26 cellular contexts compared by ENCODE assay signal in the genomic region with DNA sequence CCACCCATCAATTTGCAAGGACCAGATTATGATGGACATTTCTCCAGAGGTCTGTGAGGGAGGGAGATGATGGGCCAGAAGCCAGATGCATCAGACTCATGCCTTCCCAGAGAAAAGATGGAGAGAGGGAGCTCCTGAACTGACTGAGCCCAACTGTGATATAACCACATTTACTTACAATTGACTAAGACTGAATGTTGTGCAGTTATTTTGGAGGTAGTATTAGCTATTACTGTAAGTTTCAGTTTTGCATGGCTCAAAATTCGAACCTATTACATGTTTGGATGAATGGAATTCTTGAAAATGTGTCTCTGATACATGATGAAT.
A peak's percentile ranks its signal among the peaks of the same experiment; 100 is the strongest.
DNase-seq lines count a peak whose midpoint lies in the region; ATAC-seq and TF ChIP-seq lines count a peak whose summit lies in the region.
"Had no signal": no experiment of that assay in that cellular context is flagged by ENCODE, and none has a peak within 500 bp of the region (broad histone marks: within the 10 kb centered on the region; RNA-seq: fewer than 3 reads in every experiment).

No MANE protein-coding gene starts in this region.

- no peak overlapping the region for H3K4me3 ChIP-seq in body of pancreas

- H3K27ac Mint-ChIP-seq in stimulated activated memory B cell treated with anti-CD40 and anti-IgM and Interleukin-4, amounts not matched to agents 10 μg/mL and 1 μg/mL and 100 μg/mL, for 72 hours = no peak overlapping the region
- H3K27ac Mint-ChIP-seq: CD4-positive, CD25-positive, alpha-beta regulatory T cell; T-cell had no signal

- H3K4me1 ChIP-seq in body of pancreas = no peaks in the 10 kb centered on the region
- H3K4me1 ChIP-seq: BE2C, Caco-2 had no signal

- no peak for TF ChIP-seq POLR2A in GM18505 (IDR thresholded peaks at IDR 0.05; ENCODE audit: borderline replicate concordance, extremely low read depth, insufficient read depth, insufficient read length)
- no peak for TF ChIP-seq POLR2A in body of pancreas (IDR thresholded peaks at IDR 0.05)

- H3K9me3 ChIP-seq in body of pancreas = no peaks in the 10 kb centered on the region
- H3K9me3 ChIP-seq: BE2C, Caco-2 had no signal

- no peak overlapping the region for H3K4me3 Mint-ChIP-seq in stimulated activated memory B cell treated with anti-CD40 and anti-IgM and Interleukin-4, amounts not matched to agents 10 μg/mL and 1 μg/mL and 100 μg/mL, for 72 hours
- H3K4me3 Mint-ChIP-seq: CD4-positive, CD25-positive, alpha-beta regulatory T cell; T-cell had no signal

- no peaks in the 10 kb centered on the region for H3K27me3 ChIP-seq in body of pancreas
- H3K27me3 ChIP-seq: BE2C had no signal

- DNase-seq in islet precursor cell (peak; percentile 35), body of pancreas (no peak), NCI-H1417 (lab: John Stamatoyannopoulos, UW) (no peak)
- DNase-seq: 8988T; BE2C; Caco-2; CD4-positive, CD25-positive, alpha-beta regulatory T cell; DMS153; GDM1; GOT3; KBM-7; NCI-H1105; NCI-H187 treated with DMSO at 0.1 percent for 48 hours; NCI-H2227 treated with DMSO at 0.1 percent for 48 hours; NCI-H510A treated with DMSO at 0.1 percent for 48 hours; NCI-H774; SIG-M5; T-cell had no signal

- peaks cover 7% of the 10 kb centered on the region for H3K4me1 Mint-ChIP-seq in stimulated activated memory B cell treated with anti-CD40 and anti-IgM and Interleukin-4, amounts not matched to agents 10 μg/mL and 1 μg/mL and 100 μg/mL, for 72 hours
- H3K4me1 Mint-ChIP-seq: CD4-positive, CD25-positive, alpha-beta regulatory T cell; T-cell had no signal

- intact Hi-C loops in body of pancreas (cut with DNase I) = no loop called here

- no peaks in the 10 kb centered on the region for H3K9me3 Mint-ChIP-seq in stimulated activated memory B cell treated with anti-CD40 and anti-IgM and Interleukin-4, amounts not matched to agents 10 μg/mL and 1 μg/mL and 100 μg/mL, for 72 hours
- H3K9me3 Mint-ChIP-seq: CD4-positive, CD25-positive, alpha-beta regulatory T cell; T-cell had no signal

- H3K36me3 Mint-ChIP-seq in stimulated activated memory B cell treated with anti-CD40 and anti-IgM and Interleukin-4, amounts not matched to agents 10 μg/mL and 1 μg/mL and 100 μg/mL, for 72 hours = no peaks in the 10 kb centered on the region
- H3K36me3 Mint-ChIP-seq: CD4-positive, CD25-positive, alpha-beta regulatory T cell; T-cell had no signal

- 19 to 21% methylated on average over 1 of the region's 1 CpG for WGBS in body of pancreas, 2 donors

- H3K27me3 Mint-ChIP-seq in stimulated activated memory B cell treated with anti-CD40 and anti-IgM and Interleukin-4, amounts not matched to agents 10 μg/mL and 1 μg/mL and 100 μg/mL, for 72 hours = no peaks in the 10 kb centered on the region
- H3K27me3 Mint-ChIP-seq: CD4-positive, CD25-positive, alpha-beta regulatory T cell; T-cell had no signal

- TF ChIP-seq CTCF in body of pancreas (IDR thresholded peaks at IDR 0.05) = no peak

- no peaks in the 10 kb centered on the region for H3K36me3 ChIP-seq in body of pancreas (replicated peaks in 1 of 2; ENCODE audit: insufficient read depth in 1 of 2, low read depth in 2 of 2)
- H3K36me3 ChIP-seq: BE2C had no signal

- ATAC-seq in GM18505 (IDR thresholded peaks at IDR 0.05; ENCODE audit: unreplicated experiment) (peak; percentile 23), HG02870 (IDR thresholded peaks at IDR 0.05; ENCODE audit: unreplicated experiment) (peak; percentile 49), HG03378 (IDR thresholded peaks at IDR 0.05; ENCODE audit: unreplicated experiment) (peak; percentile 37), body of pancreas (no peak), HG03196 (IDR thresholded peaks at IDR 0.05; ENCODE audit: unreplicated experiment) (no peak)
- ATAC-seq in stimulated activated memory B cell treated with anti-CD40 and anti-IgM and Interleukin-4, amounts not matched to agents 10 μg/mL and 1 μg/mL and 100 μg/mL, for 72 hours = no peak
- ATAC-seq: HCT116, HepG2, SK-N-SH treated with all-trans-retinoic acid at 6 μM for 48 hours, T-cell had no signal

- H3K27ac ChIP-seq in body of pancreas = no peak overlapping the region

Comparison
In these comparisons a context has a peak if more than half of its experiments do, and no peak if none do; other contexts are left out.
1. ATAC-seq: peak in GM18505 (single experiment), HG02870 (single experiment) and HG03378 (single experiment); none in stimulated activated memory B cell treated with anti-CD40 and anti-IgM and Interleukin-4, amounts not matched to agents 10 μg/mL and 1 μg/mL and 100 μg/mL, for 72 hours (single experiment), body of pancreas (single experiment) and HG03196 (single experiment).